Comparison of ENCODE assay signal across 7 cellular contexts in genomic region chr1:26306290-26307221, GRCh38.
DNase-seq lines count a peak whose midpoint lies in the region; ATAC-seq and TF ChIP-seq lines count a peak whose summit lies in the region.

TSS of gene UBXN11 (minus strand) at chr1:26306636. CDS start at chr1:26302883, 3,753 bp downstream.

- in situ Hi-C loops in astrocyte of the cerebellum (cut with HindIII; ENCODE audit: low sequenced_read_pairs), result no loop called here

- ATAC-seq in GM18517 (IDR thresholded peaks at IDR 0.05; ENCODE audit: unreplicated experiment) (peak; percentile 91), HG03039 (IDR thresholded peaks at IDR 0.05; ENCODE audit: unreplicated experiment) (peak; percentile 96)

- TF ChIP-seq CTCF in astrocyte of the cerebellum (IDR thresholded peaks at IDR 0.05; ENCODE audit: low read depth, low read length, missing control alignments) (no peak), retinal pigment epithelial cell (conservative IDR thresholded peaks at IDR 0.05; ENCODE audit: low read depth, low read length) (no peak)

- DNase-seq in NCI-H2081 (lab: John Stamatoyannopoulos, UW) (peak; percentile 91 to 96), T-helper 9 cell (peak; percentile 88), astrocyte of the cerebellum (ENCODE audit: low read depth) (peak; percentile 92), hypothalamus (lab: John Stamatoyannopoulos, UW) (peak in 50 of 51 donors; percentile 20 to 91 (median 76)), retinal pigment epithelial cell (ENCODE audit: low read depth) (peak; percentile 87)

- H3K4me3 ChIP-seq in astrocyte of the cerebellum (ENCODE audit: low read depth, low read length), result peak within 1 kb of the TSS; percentile 90
- H3K4me3 ChIP-seq in retinal pigment epithelial cell (ENCODE audit: low read length), result peak within 1 kb of the TSS; percentile 97

Comparison
In these comparisons a context has a peak if more than half of its experiments do, and no peak if none do; other contexts are left out.
1. Peak in every context shown above with its lines: DNase-seq, ATAC-seq and H3K4me3 ChIP-seq.